In the genomic region with DNA sequence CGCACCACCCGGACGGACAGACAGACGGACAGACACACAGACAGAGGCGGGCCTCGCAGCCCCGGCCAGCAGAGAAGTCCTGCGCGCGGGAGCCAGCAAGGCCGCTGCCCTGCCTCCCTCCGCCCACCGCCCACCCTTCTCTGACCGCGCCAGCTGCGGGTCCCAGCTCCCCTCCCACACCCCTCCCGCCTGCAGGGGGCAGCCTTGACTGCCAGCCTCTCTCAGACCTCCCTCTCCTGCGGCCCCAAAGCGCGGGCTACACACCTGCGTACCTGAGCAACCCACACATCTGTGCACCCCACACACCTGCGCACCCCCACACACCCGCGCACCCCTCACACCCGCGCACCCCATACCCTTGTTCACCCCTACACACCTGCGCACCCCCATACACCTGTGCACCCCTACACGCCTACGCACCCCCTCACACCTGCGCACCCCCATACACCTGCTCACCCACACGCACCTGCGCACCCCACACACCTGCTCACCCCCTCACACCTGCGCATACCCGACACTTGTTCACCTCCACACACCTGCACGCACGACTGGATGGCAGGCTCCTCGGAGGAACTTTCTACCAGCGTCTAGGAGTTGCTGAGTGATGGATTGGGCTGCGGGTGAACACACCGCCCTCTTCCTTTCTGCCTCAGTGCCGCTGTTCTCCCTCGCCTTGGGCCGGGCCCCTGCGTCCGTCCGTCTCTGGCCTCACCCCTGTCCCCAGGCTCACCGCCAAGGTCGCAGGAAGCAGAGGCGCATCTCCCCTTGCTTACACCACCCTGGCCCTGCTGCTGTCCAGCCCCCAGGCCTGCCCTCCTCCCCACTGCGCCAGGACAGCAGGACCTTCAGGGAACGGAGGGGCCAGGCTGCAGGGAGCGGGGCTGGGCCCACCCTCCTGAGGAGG, we compare ENCODE assay signal across 8 cellular contexts. TPM values are rescaled to one million over a fixed set of nuclear protein-coding genes. Genes with fewer than 3 reads are reported as not detected.
DNase-seq lines count a peak whose midpoint lies in the region; ATAC-seq and TF ChIP-seq lines count a peak whose summit lies in the region.

No MANE protein-coding gene starts in this region.

- no peaks in the 10 kb centered on the region for H3K9me3 Mint-ChIP-seq in activated T-cell treated with anti-CD3 and anti-CD28 coated beads, Interleukin-2, amount 50 U/mL, for 24 hours

- H3K36me3 ChIP-seq in A673 (ENCODE audit: insufficient read depth, low read length, poor library complexity, severe bottlenecking) (no peaks in the 10 kb centered on the region), mucosa of descending colon (ENCODE audit: low read depth) (no peaks in the 10 kb centered on the region)

- POLR2A ChIA-PET in A673 (lab: Charles Lee; ENCODE audit: low non-redundant PET), result no interaction called here

- TF ChIP-seq CTCF in A673 (conservative IDR thresholded peaks at IDR 0.05; ENCODE audit: low read depth, low read length), result peak; percentile 63
- peak; percentile 8 for TF ChIP-seq CTCF in mucosa of descending colon (IDR thresholded peaks at IDR 0.05)

- H3K27ac Mint-ChIP-seq in activated T-cell treated with anti-CD3 and anti-CD28 coated beads, Interleukin-2, amount 50 U/mL, for 24 hours, result no peak overlapping the region

- peaks cover 29% of the 10 kb centered on the region for H3K27me3 Mint-ChIP-seq in activated T-cell treated with anti-CD3 and anti-CD28 coated beads, Interleukin-2, amount 50 U/mL, for 24 hours

- H3K27me3 ChIP-seq in A673 (replicated peaks; ENCODE audit: insufficient read depth, low read depth, low read length, poor library complexity), result no peaks in the 10 kb centered on the region

- BruUV-seq in A673 (replicated peaks; lab: Mats Ljungman, UMichigan), result no TSS peak

- H3K4me3 Mint-ChIP-seq in activated T-cell treated with anti-CD3 and anti-CD28 coated beads, Interleukin-2, amount 50 U/mL, for 24 hours, result no peak overlapping the region

- ATAC-seq in mucosa of descending colon (no peak), HG02798 (IDR thresholded peaks at IDR 0.05; ENCODE audit: poor library complexity, unreplicated experiment) (no peak)

- no peaks in the 10 kb centered on the region for H3K36me3 Mint-ChIP-seq in activated T-cell treated with anti-CD3 and anti-CD28 coated beads, Interleukin-2, amount 50 U/mL, for 24 hours (ENCODE audit: low read depth)

- H3K9me3 ChIP-seq in A673 (ENCODE audit: low read depth, low read length, poor library complexity, severe bottlenecking) (no peaks in the 10 kb centered on the region), mucosa of descending colon (no peaks in the 10 kb centered on the region)

- intact Hi-C loops in A673 (cut with micrococcal nuclease; ENCODE audit: unreplicated experiment), result no loop called here
- intact Hi-C loops in mucosa of descending colon (cut with DNase I, micrococcal nuclease), result no loop called here

- H3K4me1 ChIP-seq in A673 (ENCODE audit: insufficient read depth, low read length, poor library complexity, severe bottlenecking) (no peaks in the 10 kb centered on the region), mucosa of descending colon (ENCODE audit: low read depth) (peaks cover 35% of the 10 kb centered on the region)

- peak; percentile 41 for DNase-seq in A673 (ENCODE audit: low spot score)
- peak; percentile 31 for DNase-seq in HK-2 (ENCODE audit: unreplicated experiment)
- peak; percentile 57 for DNase-seq in activated T-cell treated with anti-CD3 and anti-CD28 coated beads, Interleukin-2, amount 50 U/mL, for 24 hours
- peak in 1 of 3 donors; percentile 58 for DNase-seq in mucosa of descending colon
- no peak for DNase-seq in DMS 273 (lab: John Stamatoyannopoulos, UW; ENCODE audit: unreplicated experiment)
- DNase-seq in GM03348 (ENCODE audit: low spot score), result no peak
- no peak for DNase-seq in NCI-H748 (lab: John Stamatoyannopoulos, UW; ENCODE audit: unreplicated experiment)

- CTCF ChIA-PET in A673 (lab: Charles Lee), result interaction anchor here (0.6 to 0.9 kb wide), 5 partner anchors 111 to 242 kb away, joined by 3 to 15 read pairs (median 3); a partner anchor contains a TSS

- no peak overlapping the region for H3K27ac ChIP-seq in A673 (ENCODE audit: low read depth, low read length, poor library complexity, severe bottlenecking)

- H3K4me3 ChIP-seq in A673 (ENCODE audit: low read depth, low read length, poor library complexity, severe bottlenecking) (no peak overlapping the region), mucosa of descending colon (no peak overlapping the region)

- H3K4me1 Mint-ChIP-seq in activated T-cell treated with anti-CD3 and anti-CD28 coated beads, Interleukin-2, amount 50 U/mL, for 24 hours (ENCODE audit: low read depth), result no peaks in the 10 kb centered on the region

RNA-seq across cellular contexts. Expression of a gene that starts 20.8 kb away (rescaled TPM):
- total RNA-seq in A673 (2021) (166 and 182 TPM in 2 replicates), mucosa of descending colon (100 to 1,000 TPM in 2 of 3 donors, 10 to 100 TPM in 1; 93.9 to 208 (median 183) TPM)

RNA-seq across cellular contexts. Expression of a gene that starts 37.8 kb away (rescaled TPM):
- total RNA-seq in A673 (2021) (0.43 and 0.76 TPM in 2 replicates), mucosa of descending colon (100 to 1,000 TPM in 2 of 3 donors, 10 to 100 TPM in 1; 69.5 to 175 (median 162) TPM)

Comparison
In these comparisons a context has a peak if more than half of its experiments do, and no peak if none do; other contexts are left out.
1. DNase-seq: peak in A673 (single experiment), HK-2 (single experiment) and activated T-cell treated with anti-CD3 and anti-CD28 coated beads, Interleukin-2, amount 50 U/mL, for 24 hours (single experiment); none in DMS 273 (single experiment), GM03348 (single experiment) and NCI-H748 (single experiment).
2. RNA of a gene that starts 37.8 kb away (total RNA-seq): 69.5 to 175 TPM in mucosa of descending colon; 0.43 to 0.76 TPM in A673; every median in the first group is over 10 times any median in the second.